In the genomic region with DNA sequence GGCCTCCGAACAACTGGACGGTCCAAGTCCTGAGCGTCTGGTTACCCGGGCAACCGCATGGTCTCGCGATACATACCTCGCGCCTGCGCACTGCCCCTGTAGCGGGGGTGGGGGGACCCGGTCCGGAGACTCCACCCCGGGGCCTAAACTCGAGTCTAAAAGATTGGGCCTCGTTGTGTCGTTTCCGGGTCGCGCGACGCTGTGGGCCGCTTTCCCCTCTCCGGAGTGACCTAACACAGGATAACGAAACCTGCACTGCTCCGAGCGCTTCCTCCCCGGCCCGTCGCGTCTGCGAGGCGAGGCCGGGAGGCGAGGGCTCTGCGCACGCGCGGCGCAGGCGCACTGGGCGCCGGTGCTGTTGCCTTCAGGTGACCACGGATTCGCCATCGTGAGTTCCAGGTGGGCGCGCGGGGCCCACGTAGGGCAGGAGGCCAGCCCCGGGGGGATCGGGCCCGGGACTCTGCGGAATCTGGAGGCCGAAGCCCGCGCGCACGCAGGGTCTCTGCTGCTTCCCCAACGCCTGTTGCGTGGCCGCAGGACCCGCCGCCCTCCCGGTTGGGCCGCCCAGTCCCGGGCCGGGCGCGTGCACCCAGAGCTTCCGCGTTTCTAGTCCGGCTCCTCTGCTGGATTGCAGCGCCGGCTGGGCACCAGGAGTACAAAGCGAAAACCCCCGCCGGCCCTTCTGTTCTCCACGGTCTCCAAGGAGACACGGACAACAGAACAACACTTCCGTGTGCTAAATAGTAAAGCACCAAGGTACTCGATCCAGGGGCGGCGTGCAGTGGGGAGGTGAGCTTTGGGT, we compare ENCODE assay signal across 8 cellular contexts. TPM values are rescaled to one million over a fixed set of nuclear protein-coding genes. Genes with fewer than 3 reads are reported as not detected.
DNase-seq lines count a peak whose midpoint lies in the region; ATAC-seq and TF ChIP-seq lines count a peak whose summit lies in the region.

A gene with protein sequence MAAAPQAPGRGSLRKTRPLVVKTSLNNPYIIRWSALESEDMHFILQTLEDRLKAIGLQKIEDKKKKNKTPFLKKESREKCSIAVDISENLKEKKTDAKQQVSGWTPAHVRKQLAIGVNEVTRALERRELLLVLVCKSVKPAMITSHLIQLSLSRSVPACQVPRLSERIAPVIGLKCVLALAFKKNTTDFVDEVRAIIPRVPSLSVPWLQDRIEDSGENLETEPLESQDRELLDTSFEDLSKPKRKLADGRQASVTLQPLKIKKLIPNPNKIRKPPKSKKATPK (plus strand): TSS at position 345 of the 802 bp plus-strand sequence. CDS start 5,960 bp downstream, outside the sequence.

- no peaks in the 10 kb centered on the region for H3K9me3 ChIP-seq in iPS-20b (ENCODE audit: insufficient read depth, low read depth, low read length)
- H3K9me3 ChIP-seq in skeletal muscle tissue (ENCODE audit: control insufficient read depth in 3 of 3, low read length in 3 of 3), result no peaks in the 10 kb centered on the region

- H3K27me3 ChIP-seq in iPS-20b (ENCODE audit: insufficient read depth, low read length), result no peaks in the 10 kb centered on the region
- H3K27me3 ChIP-seq in skeletal muscle tissue (ENCODE audit: control insufficient read depth in 3 of 3, insufficient read depth in 3 of 3, low read length in 3 of 3), result no peaks in the 10 kb centered on the region

- in situ Hi-C loops in T47D (cut with HindIII; ENCODE audit: low pct_unique_long_range_greater_than_20kb, low sequenced_read_pairs), result no loop called here

- H3K27ac ChIP-seq in VCaP, result peak within 1 kb of the TSS; percentile 96
- H3K27ac ChIP-seq in iPS-20b (ENCODE audit: low read length), result peak within 1 kb of the TSS; percentile 96
- peak within 1 kb of the TSS; percentile 90 for H3K27ac ChIP-seq in skeletal muscle tissue (ENCODE audit: low read depth, low read length)

- TF ChIP-seq CTCF in AG04449 (IDR thresholded peaks at IDR 0.05; ENCODE audit: insufficient read depth, low read length, missing control alignments), result no peak
- TF ChIP-seq CTCF in VCaP (conservative IDR thresholded peaks at IDR 0.05), result no peak

- peak; percentile 63 for DNase-seq in AG04449 (ENCODE audit: low read depth, low spot score)
- peak; percentile 84 for DNase-seq in NCI-H2171 treated with DMSO at 0.1 percent for 48 hours (lab: John Stamatoyannopoulos, UW)
- DNase-seq in T47D (ENCODE audit: low read depth in 1 of 2, low spot score in 1 of 2), result peak; percentile 94 to 99

- CTCF ChIA-PET in AG04449 (lab: Yijun Ruan, JAX), result interaction anchor here (0.9 to 1.3 kb wide), 2 partner anchors 8 to 9 kb away, joined by 4 to 5 read pairs; no protein-coding TSS in a partner anchor

- H3K36me3 ChIP-seq in iPS-20b (ENCODE audit: insufficient read depth, low read depth, low read length) (peaks cover 17% of the 10 kb centered on the region), skeletal muscle tissue (ENCODE audit: control insufficient read depth in 3 of 3, insufficient read depth in 3 of 3, low read length in 3 of 3) (peaks cover 4 to 10% (median 5%) of the 10 kb centered on the region in 3 donors)

- peak within 1 kb of the TSS; percentile 84 for H3K4me3 ChIP-seq in AG04449 (ENCODE audit: low read depth, low read length)
- H3K4me3 ChIP-seq in iPS-20b (ENCODE audit: low read length), result peak within 1 kb of the TSS; percentile 98
- peak within 1 kb of the TSS; percentile 92 to 95 (median 92) for H3K4me3 ChIP-seq in skeletal muscle tissue (ENCODE audit: low read length in 3 of 3)

- ATAC-seq in GM18870 (IDR thresholded peaks at IDR 0.05; ENCODE audit: unreplicated experiment) (peak; percentile 89), HG03108 (IDR thresholded peaks at IDR 0.05; ENCODE audit: unreplicated experiment) (peak; percentile 80)

- POLR2A ChIA-PET in AG04449 (lab: Yijun Ruan, JAX), result interaction anchor here (1.1 kb wide), 1 partner anchor 143 kb away, joined by 3 read pairs; no protein-coding TSS in a partner anchor

- H3K4me1 ChIP-seq in iPS-20b (ENCODE audit: insufficient read depth, low read length) (no peaks in the 10 kb centered on the region), skeletal muscle tissue (ENCODE audit: control insufficient read depth in 3 of 3, insufficient read depth in 3 of 3, low read length in 3 of 3) (peaks cover 14 to 17% (median 17%) of the 10 kb centered on the region in 3 donors)

- H3K9ac ChIP-seq in iPS-20b (ENCODE audit: low read depth, low read length) (peak within 1 kb of the TSS; percentile 94), skeletal muscle tissue (ENCODE audit: low read depth in 1 of 3, low read length in 3 of 3) (peak within 1 kb of the TSS; percentile 93 to 94 (median 93))

RNA-seq across cellular contexts. Expression of the gene that starts here (rescaled TPM):
- 6.3 TPM for total RNA-seq in skeletal muscle tissue

Comparison
In these comparisons a context has a peak if more than half of its experiments do, and no peak if none do; other contexts are left out.
1. Peak in every context shown above with its lines: DNase-seq, ATAC-seq, H3K4me3 ChIP-seq and H3K27ac ChIP-seq.